Comparison of ENCODE assay signal across 16 cellular contexts in genomic region chr11:15929371-15929801, GRCh38.
"Had no signal": no experiment of that assay in that cellular context is flagged by ENCODE, and none has a peak within 500 bp of the region (broad histone marks: within the 10 kb centered on the region; RNA-seq: fewer than 3 reads in every experiment).

No MANE protein-coding gene starts in this region.

- H3K9me3 ChIP-seq: colonic mucosa, gastrocnemius medialis, left lung, lower lobe of right lung, neutrophil, tibial nerve had no signal

- ATAC-seq: gastrocnemius medialis, left lung had no signal

- H3K4me1 ChIP-seq: colonic mucosa, gastrocnemius medialis, heart right ventricle, left lung, lower lobe of right lung, sigmoid colon had no signal

- H3K36me3 ChIP-seq: cardiac muscle cell, colonic mucosa, gastrocnemius medialis, heart right ventricle, left lung, lower lobe of right lung, neutrophil, sigmoid colon, tibial nerve had no signal

- H3K27me3 ChIP-seq: cardiac muscle cell, colonic mucosa, gastrocnemius medialis, heart right ventricle, left lung, neutrophil, tibial nerve had no signal

- H3K27ac ChIP-seq: cardiac muscle cell, colonic mucosa, gastrocnemius medialis, heart right ventricle, left lung, lower lobe of right lung, neutrophil, sigmoid colon, skin epidermis, tibial nerve had no signal

- DNase-seq: colonic mucosa; dermis blood vessel endothelial cell; effector CD4-positive, alpha-beta T cell; gastrocnemius medialis; heart right ventricle; hypothalamus; left lung; lower lobe of right lung; midbrain; nephron progenitor cell; sigmoid colon; stimulated activated naive CD4-positive, alpha-beta T cell treated with Interleukin-2 at 50 U/mL for 16 hours had no signal

- H3K4me3 ChIP-seq: cardiac muscle cell, colonic mucosa, gastrocnemius medialis, heart right ventricle, left lung, lower lobe of right lung, sigmoid colon, skin epidermis, tibial nerve had no signal
